22 cellular contexts compared by ENCODE assay signal in genomic region chr14:71576472-71576871, GRCh38.
"Had no signal": no experiment of that assay in that cellular context is flagged by ENCODE, and none has a peak within 500 bp of the region (broad histone marks: within the 10 kb centered on the region; RNA-seq: fewer than 3 reads in every experiment).

No MANE protein-coding gene starts in this region.

- H3K9me3 ChIP-seq: Peyer's patch had no signal

- H3K27ac Mint-ChIP-seq: activated CD4-positive, alpha-beta memory T cell treated with anti-CD3 and anti-CD28 coated beads, Interleukin-2, amount 10 ng/mL, durations not matched to agents 7 days and 5 days; activated naive CD4-positive, alpha-beta T cell treated with anti-CD3 and anti-CD28 coated beads, Interleukin-2, amount 10 ng/mL, durations not matched to agents 7 days and 5 days; activated naive CD8-positive, alpha-beta T cell treated with anti-CD3 and anti-CD28 coated beads, Interleukin-2, amount 10 ng/mL, durations not matched to agents 7 days and 5 days; activated T-helper 17 cell treated with anti-CD3 and anti-CD28 coated beads, Interleukin-2, amount 50 U/mL, for 72 hours; T-helper 1 cell treated with Interleukin-12 subunit alpha and Interleukin-12 subunit beta and Interleukin-4 antibody, amounts not matched to agents 30 μg/mL and 1 μg/mL, for 36 hours had no signal

- H3K4me3 ChIP-seq: Peyer's patch had no signal

- H3K36me3 ChIP-seq: Peyer's patch had no signal

- H3K4me1 ChIP-seq: Peyer's patch had no signal

- DNase-seq: activated CD4-positive, alpha-beta memory T cell treated with anti-CD3 and anti-CD28 coated beads, Interleukin-2, amount 10 ng/mL, durations not matched to agents 7 days and 5 days; activated CD4-positive, alpha-beta T cell treated with anti-CD3 and anti-CD28 coated beads for 1 hour; activated CD4-positive, alpha-beta T cell treated with anti-CD3 and anti-CD28 coated beads, Interleukin-2, amount 50 U/mL, for 1 hour; activated gamma-delta T cell; activated naive CD4-positive, alpha-beta T cell treated with anti-CD3 and anti-CD28 coated beads, Interleukin-2, amount 10 ng/mL, durations not matched to agents 7 days and 5 days; activated naive CD8-positive, alpha-beta T cell treated with anti-CD3 and anti-CD28 coated beads, Interleukin-2, amount 10 ng/mL, durations not matched to agents 7 days and 5 days; activated T-cell treated with anti-CD3 and anti-CD28 coated beads for 4 hours; activated T-cell treated with anti-CD3 and anti-CD28 coated beads, Interleukin-2, amount 50 U/mL, for 48 hours; aorta; KBM-7; NCI-H1092; NCI-H1417; NCI-H1694; NCI-H2081; NCI-H510A treated with DMSO at 0.1 percent for 48 hours; NCI-H69; NK-92 treated with Interleukin-12 subunit alpha and Interleukin-12 subunit beta, amount 100 ng/mL, for 24 hours; OCI-M1; Peyer's patch; SHP77 had no signal

- H3K27ac ChIP-seq: Peyer's patch had no signal

- H3K9me3 Mint-ChIP-seq: activated CD4-positive, alpha-beta memory T cell treated with anti-CD3 and anti-CD28 coated beads, Interleukin-2, amount 10 ng/mL, durations not matched to agents 7 days and 5 days; activated naive CD4-positive, alpha-beta T cell treated with anti-CD3 and anti-CD28 coated beads, Interleukin-2, amount 10 ng/mL, durations not matched to agents 7 days and 5 days; activated naive CD8-positive, alpha-beta T cell treated with anti-CD3 and anti-CD28 coated beads, Interleukin-2, amount 10 ng/mL, durations not matched to agents 7 days and 5 days; activated T-helper 17 cell treated with anti-CD3 and anti-CD28 coated beads, Interleukin-2, amount 50 U/mL, for 72 hours; T-helper 1 cell treated with Interleukin-12 subunit alpha and Interleukin-12 subunit beta and Interleukin-4 antibody, amounts not matched to agents 30 μg/mL and 1 μg/mL, for 36 hours had no signal

- H3K27me3 Mint-ChIP-seq: activated CD4-positive, alpha-beta memory T cell treated with anti-CD3 and anti-CD28 coated beads, Interleukin-2, amount 10 ng/mL, durations not matched to agents 7 days and 5 days; activated naive CD4-positive, alpha-beta T cell treated with anti-CD3 and anti-CD28 coated beads, Interleukin-2, amount 10 ng/mL, durations not matched to agents 7 days and 5 days; activated naive CD8-positive, alpha-beta T cell treated with anti-CD3 and anti-CD28 coated beads, Interleukin-2, amount 10 ng/mL, durations not matched to agents 7 days and 5 days; activated T-helper 17 cell treated with anti-CD3 and anti-CD28 coated beads, Interleukin-2, amount 50 U/mL, for 72 hours had no signal

- H3K27me3 ChIP-seq: Peyer's patch had no signal

- H3K4me3 Mint-ChIP-seq: activated CD4-positive, alpha-beta memory T cell treated with anti-CD3 and anti-CD28 coated beads, Interleukin-2, amount 10 ng/mL, durations not matched to agents 7 days and 5 days; activated naive CD4-positive, alpha-beta T cell treated with anti-CD3 and anti-CD28 coated beads, Interleukin-2, amount 10 ng/mL, durations not matched to agents 7 days and 5 days; activated naive CD8-positive, alpha-beta T cell treated with anti-CD3 and anti-CD28 coated beads, Interleukin-2, amount 10 ng/mL, durations not matched to agents 7 days and 5 days; activated T-helper 17 cell treated with anti-CD3 and anti-CD28 coated beads, Interleukin-2, amount 50 U/mL, for 72 hours; T-helper 1 cell treated with Interleukin-12 subunit alpha and Interleukin-12 subunit beta and Interleukin-4 antibody, amounts not matched to agents 30 μg/mL and 1 μg/mL, for 36 hours had no signal

- ATAC-seq: activated T-helper 17 cell treated with anti-CD3 and anti-CD28 coated beads, Interleukin-2, amount 50 U/mL, for 72 hours had no signal
